Comparison of ENCODE assay signal across 8 cellular contexts in genomic region chr7:100867040-100867795, GRCh38. TPM values are rescaled to one million over a fixed set of nuclear protein-coding genes. Genes with fewer than 3 reads are reported as not detected.
DNase-seq lines count a peak whose midpoint lies in the region; ATAC-seq and TF ChIP-seq lines count a peak whose summit lies in the region.

A gene with protein sequence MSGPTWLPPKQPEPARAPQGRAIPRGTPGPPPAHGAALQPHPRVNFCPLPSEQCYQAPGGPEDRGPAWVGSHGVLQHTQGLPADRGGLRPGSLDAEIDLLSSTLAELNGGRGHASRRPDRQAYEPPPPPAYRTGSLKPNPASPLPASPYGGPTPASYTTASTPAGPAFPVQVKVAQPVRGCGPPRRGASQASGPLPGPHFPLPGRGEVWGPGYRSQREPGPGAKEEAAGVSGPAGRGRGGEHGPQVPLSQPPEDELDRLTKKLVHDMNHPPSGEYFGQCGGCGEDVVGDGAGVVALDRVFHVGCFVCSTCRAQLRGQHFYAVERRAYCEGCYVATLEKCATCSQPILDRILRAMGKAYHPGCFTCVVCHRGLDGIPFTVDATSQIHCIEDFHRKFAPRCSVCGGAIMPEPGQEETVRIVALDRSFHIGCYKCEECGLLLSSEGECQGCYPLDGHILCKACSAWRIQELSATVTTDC (plus strand): TSS chr7:100867387. CDS start chr7:100867498, 111 bp downstream.

- peaks cover 0 to 6% (median 5%) of the 10 kb centered on the region in 3 donors for H3K4me1 Mint-ChIP-seq in IgD-negative memory B cell

- H3K9me3 Mint-ChIP-seq in IgD-negative memory B cell, result no peaks in the 10 kb centered on the region

- peak within 1 kb of the TSS; percentile 71 to 95 (median 84) for H3K4me3 Mint-ChIP-seq in IgD-negative memory B cell

- H3K4me1 ChIP-seq in lower lobe of right lung, result peaks cover 46% of the 10 kb centered on the region

- peak; percentile 44 to 68 for DNase-seq in activated CD4-positive, alpha-beta T cell treated with anti-CD3 and anti-CD28 coated beads, Interleukin-2, amount 50 U/mL, for 24 hours (ENCODE audit: low read depth in 1 of 2, low spot score in 1 of 2)
- peak; percentile 31 for DNase-seq in effector CD8-positive, alpha-beta T cell (lab: John Stamatoyannopoulos, UW)
- DNase-seq in lower lobe of right lung (peak; percentile 88), NCI-H524 treated with DMSO at 0.1 percent for 48 hours (lab: John Stamatoyannopoulos, UW) (no peak), COR-L47 (lab: John Stamatoyannopoulos, UW) (no peak)
- DNase-seq in stimulated activated CD4-positive, alpha-beta T cell treated with anti-CD3 and anti-CD28 coated beads, Interleukin-4, amount 100 ng/mL, for 48 hours (ENCODE audit: low read depth in 2 of 2), result peak; percentile 57 to 68

- intact Hi-C loops in lower lobe of right lung (cut with DNase I), result no loop called here

- peak within 1 kb of the TSS; percentile 96 for H3K27ac ChIP-seq in lower lobe of right lung

- H3K9me3 ChIP-seq in lower lobe of right lung, result no peaks in the 10 kb centered on the region

- peak within 1 kb of the TSS; percentile 39 to 74 (median 71) for H3K27ac Mint-ChIP-seq in IgD-negative memory B cell

- peak within 1 kb of the TSS; percentile 86 for H3K4me3 ChIP-seq in lower lobe of right lung

- ATAC-seq in GM18498 (IDR thresholded peaks at IDR 0.05; ENCODE audit: unreplicated experiment) (peak; percentile 56), lower lobe of right lung (peak; percentile 83 to 88)

- TF ChIP-seq CTCF in lower lobe of right lung (IDR thresholded peaks at IDR 0.05), result no peak

- no peaks in the 10 kb centered on the region for H3K27me3 ChIP-seq in lower lobe of right lung (ENCODE audit: low read depth)

- peaks cover 29% of the 10 kb centered on the region for H3K36me3 ChIP-seq in lower lobe of right lung

- H3K36me3 Mint-ChIP-seq in IgD-negative memory B cell, result no peaks in the 10 kb centered on the region

- no peaks in the 10 kb centered on the region for H3K27me3 Mint-ChIP-seq in IgD-negative memory B cell

RNA-seq across cellular contexts. Expression of the gene that starts here (rescaled TPM):
- 4.6 TPM for polyA plus RNA-seq in IgD-negative memory B cell
- 56.5 TPM for total RNA-seq in lower lobe of right lung

Comparison
In these comparisons a context has a peak if more than half of its experiments do, and no peak if none do; other contexts are left out.
1. DNase-seq: peak in activated CD4-positive, alpha-beta T cell treated with anti-CD3 and anti-CD28 coated beads, Interleukin-2, amount 50 U/mL, for 24 hours (2 of 2), effector CD8-positive, alpha-beta T cell (single experiment), lower lobe of right lung (single experiment) and stimulated activated CD4-positive, alpha-beta T cell treated with anti-CD3 and anti-CD28 coated beads, Interleukin-4, amount 100 ng/mL, for 48 hours (2 of 2); none in NCI-H524 treated with DMSO at 0.1 percent for 48 hours (single experiment) and COR-L47 (single experiment).